Comparison of ENCODE assay signal across 15 cellular contexts in genomic region chr2:16154501-16155280, GRCh38.
A peak's percentile ranks its signal among the peaks of the same experiment; 100 is the strongest.
DNase-seq lines count a peak whose midpoint lies in the region; TF ChIP-seq lines count a peak whose summit lies in the region.
"Had no signal": no experiment of that assay in that cellular context is flagged by ENCODE, and none has a peak within 500 bp of the region (broad histone marks: within the 10 kb centered on the region; RNA-seq: fewer than 3 reads in every experiment).

No MANE protein-coding gene starts in this region.

- no peaks in the 10 kb centered on the region for H3K9me3 Mint-ChIP-seq in activated CD4-positive, alpha-beta T cell treated with anti-CD3 and anti-CD28 coated beads, Interleukin-2, amount 10 ng/mL, durations not matched to agents 24 days and 14 days
- H3K9me3 Mint-ChIP-seq: CD8-positive, alpha-beta T cell had no signal

- no peak for TF ChIP-seq CTCF in coronary artery (IDR thresholded peaks at IDR 0.05)

- intact Hi-C loops in activated CD4-positive, alpha-beta T cell treated with anti-CD3 and anti-CD28 coated beads, Interleukin-2, amount 10 ng/mL, durations not matched to agents 24 days and 14 days (cut with micrococcal nuclease) = no loop called here

- H3K27ac ChIP-seq in coronary artery = no peak overlapping the region
- H3K27ac ChIP-seq: BLaER1 treated with 17β-estradiol and CSF1 and Interleukin-3, amounts not matched to agents 10 nM and 100 nM; GM23248; HL-60 had no signal

- no peaks in the 10 kb centered on the region for H3K36me3 Mint-ChIP-seq in activated CD4-positive, alpha-beta T cell treated with anti-CD3 and anti-CD28 coated beads, Interleukin-2, amount 10 ng/mL, durations not matched to agents 24 days and 14 days (ENCODE audit: low read depth)
- H3K36me3 Mint-ChIP-seq: CD8-positive, alpha-beta T cell had no signal

- H3K4me1 Mint-ChIP-seq in activated CD4-positive, alpha-beta T cell treated with anti-CD3 and anti-CD28 coated beads, Interleukin-2, amount 10 ng/mL, durations not matched to agents 24 days and 14 days = no peaks in the 10 kb centered on the region

- peak; percentile 40 for DNase-seq in activated CD4-positive, alpha-beta T cell treated with anti-CD3 and anti-CD28 coated beads, Interleukin-2, amount 10 ng/mL, durations not matched to agents 24 days and 14 days
- DNase-seq in activated CD4-positive, alpha-beta T cell treated with anti-CD3 and anti-CD28 coated beads for 4 hours = no peak
- peak; percentile 9 for DNase-seq in coronary artery (ENCODE audit: low spot score)
- DNase-seq in retina = peak; percentile 0
- DNase-seq in EL = no peak
- DNase-seq in NCI-H2171 (lab: John Stamatoyannopoulos, UW) = no peak
- DNase-seq in activated effector memory CD4-positive, alpha-beta T cell treated with anti-CD3 and anti-CD28 coated beads, Interleukin-2, amount 50 U/mL, for 16 hours = no peak
- DNase-seq: 8988T; Calu3; CD8-positive, alpha-beta T cell; GM23248 had no signal

- H3K4me3 ChIP-seq in coronary artery = no peak overlapping the region
- H3K4me3 ChIP-seq: BLaER1 treated with 17β-estradiol and CSF1 and Interleukin-3, amounts not matched to agents 10 nM and 100 nM; GM12878; GM23248; HAP-1 had no signal

- no peak overlapping the region for H3K4me3 Mint-ChIP-seq in activated CD4-positive, alpha-beta T cell treated with anti-CD3 and anti-CD28 coated beads, Interleukin-2, amount 10 ng/mL, durations not matched to agents 24 days and 14 days
- H3K4me3 Mint-ChIP-seq: CD8-positive, alpha-beta T cell had no signal

- H3K27me3 Mint-ChIP-seq in activated CD4-positive, alpha-beta T cell treated with anti-CD3 and anti-CD28 coated beads, Interleukin-2, amount 10 ng/mL, durations not matched to agents 24 days and 14 days = no peaks in the 10 kb centered on the region

- H3K27ac Mint-ChIP-seq in activated CD4-positive, alpha-beta T cell treated with anti-CD3 and anti-CD28 coated beads, Interleukin-2, amount 10 ng/mL, durations not matched to agents 24 days and 14 days = no peak overlapping the region
- H3K27ac Mint-ChIP-seq: CD8-positive, alpha-beta T cell had no signal

Comparison
In these comparisons a context has a peak if more than half of its experiments do, and no peak if none do; other contexts are left out.
1. DNase-seq: peak in activated CD4-positive, alpha-beta T cell treated with anti-CD3 and anti-CD28 coated beads, Interleukin-2, amount 10 ng/mL, durations not matched to agents 24 days and 14 days (single experiment), coronary artery (single experiment) and retina (single experiment); none in activated CD4-positive, alpha-beta T cell treated with anti-CD3 and anti-CD28 coated beads for 4 hours (0 of 2), EL (single experiment), NCI-H2171 (single experiment) and activated effector memory CD4-positive, alpha-beta T cell treated with anti-CD3 and anti-CD28 coated beads, Interleukin-2, amount 50 U/mL, for 16 hours (single experiment).